Comparison of ENCODE assay signal across 23 cellular contexts in genomic region chr3:13667330-13667729, GRCh38.
"Had no signal": no experiment of that assay in that cellular context is flagged by ENCODE, and none has a peak within 500 bp of the region (broad histone marks: within the 10 kb centered on the region; RNA-seq: fewer than 3 reads in every experiment).

No MANE protein-coding gene starts in this region.

- H3K4me1 Mint-ChIP-seq: activated naive CD4-positive, alpha-beta T cell treated with anti-CD3 and anti-CD28 coated beads, Interleukin-2, amount 50 U/mL, for 24 hours had no signal

- H3K9me3 Mint-ChIP-seq: activated naive CD4-positive, alpha-beta T cell treated with anti-CD3 and anti-CD28 coated beads, Interleukin-2, amount 50 U/mL, for 24 hours; activated T-helper 1 cell treated with anti-CD3 and anti-CD28 coated beads, Interleukin-12 subunit alpha, Interleukin-12 subunit beta, Interleukin-2, Interleukin-4 antibody, amounts not matched to agents 30 ng/mL and 10 ng/mL and 1 ng/mL, durations not matched to agents 14 hours and 24 hours and 36 hours; natural killer cell treated with Interleukin-12 subunit alpha and Interleukin-12 subunit beta and Interleukin-15 and Interleukin-18, amount 100 ng/mL, for 72 hours; T-helper 2 cell treated with Interferon-gamma antibody and Interleukin-4, amounts not matched to agents 5 μg/mL and 100 μg/mL, for 36 hours had no signal

- DNase-seq: activated CD4-positive, alpha-beta T cell treated with anti-CD3 and anti-CD28 coated beads for 1 hour; activated CD4-positive, alpha-beta T cell treated with anti-CD3 and anti-CD28 coated beads, Interleukin-2, amount 50 U/mL, for 1 hour; activated CD8-positive, alpha-beta T cell treated with anti-CD3 and anti-CD28 coated beads, Interleukin-2, amount 10 ng/mL, durations not matched to agents 7 days and 5 days; activated gamma-delta T cell treated with Interleukin-2 at 50 U/mL for 16 hours; anterior cingulate cortex; body of pancreas; erythroblast; foreskin fibroblast; kidney glomerular epithelial cell; left ventricle myocardium inferior; psoas muscle; right cardiac atrium; stimulated activated CD4-positive, alpha-beta T cell treated with anti-CD3 and anti-CD28 coated beads, Interleukin-12 subunit alpha, Interleukin-12 subunit beta, amount 100 ng/mL, for 4 hours; stomach; WERI-Rb-1 had no signal

- H3K36me3 Mint-ChIP-seq: activated naive CD4-positive, alpha-beta T cell treated with anti-CD3 and anti-CD28 coated beads, Interleukin-2, amount 50 U/mL, for 24 hours; natural killer cell treated with Interleukin-12 subunit alpha and Interleukin-12 subunit beta and Interleukin-15 and Interleukin-18, amount 100 ng/mL, for 72 hours had no signal

- H3K4me3 ChIP-seq: body of pancreas, left ventricle myocardium inferior, pancreas, psoas muscle, stomach, suprapubic skin, tibial nerve had no signal

- ATAC-seq: activated CD8-positive, alpha-beta T cell treated with anti-CD3 and anti-CD28 coated beads, Interleukin-2, amount 10 ng/mL, durations not matched to agents 7 days and 5 days; body of pancreas; natural killer cell treated with Interleukin-12 subunit alpha and Interleukin-12 subunit beta and Interleukin-15 and Interleukin-18, amount 100 ng/mL, for 72 hours; pancreas; psoas muscle; right cardiac atrium had no signal

- H3K36me3 ChIP-seq: left ventricle myocardium inferior, neutrophil, pancreas, stomach, suprapubic skin, tibial nerve, WERI-Rb-1 had no signal

- H3K27ac ChIP-seq: body of pancreas, left ventricle myocardium inferior, neutrophil, pancreas, psoas muscle, stomach, suprapubic skin, tibial nerve, WERI-Rb-1 had no signal

- H3K9me3 ChIP-seq: body of pancreas, left ventricle myocardium inferior, neutrophil, pancreas, psoas muscle, stomach, suprapubic skin, tibial nerve had no signal

- H3K4me3 Mint-ChIP-seq: activated CD8-positive, alpha-beta T cell treated with anti-CD3 and anti-CD28 coated beads, Interleukin-2, amount 10 ng/mL, durations not matched to agents 7 days and 5 days; activated naive CD4-positive, alpha-beta T cell treated with anti-CD3 and anti-CD28 coated beads, Interleukin-2, amount 50 U/mL, for 24 hours; activated T-helper 1 cell treated with anti-CD3 and anti-CD28 coated beads, Interleukin-12 subunit alpha, Interleukin-12 subunit beta, Interleukin-2, Interleukin-4 antibody, amounts not matched to agents 30 ng/mL and 10 ng/mL and 1 ng/mL, durations not matched to agents 14 hours and 24 hours and 36 hours; natural killer cell treated with Interleukin-12 subunit alpha and Interleukin-12 subunit beta and Interleukin-15 and Interleukin-18, amount 100 ng/mL, for 72 hours; T-helper 2 cell treated with Interferon-gamma antibody and Interleukin-4, amounts not matched to agents 5 μg/mL and 100 μg/mL, for 36 hours had no signal

- H3K4me1 ChIP-seq: left ventricle myocardium inferior, pancreas, psoas muscle, stomach, suprapubic skin, tibial nerve had no signal

- H3K27me3 ChIP-seq: neutrophil, pancreas had no signal

- H3K27ac Mint-ChIP-seq: activated CD8-positive, alpha-beta T cell treated with anti-CD3 and anti-CD28 coated beads, Interleukin-2, amount 10 ng/mL, durations not matched to agents 7 days and 5 days; activated naive CD4-positive, alpha-beta T cell treated with anti-CD3 and anti-CD28 coated beads, Interleukin-2, amount 50 U/mL, for 24 hours; activated T-helper 1 cell treated with anti-CD3 and anti-CD28 coated beads, Interleukin-12 subunit alpha, Interleukin-12 subunit beta, Interleukin-2, Interleukin-4 antibody, amounts not matched to agents 30 ng/mL and 10 ng/mL and 1 ng/mL, durations not matched to agents 14 hours and 24 hours and 36 hours; natural killer cell treated with Interleukin-12 subunit alpha and Interleukin-12 subunit beta and Interleukin-15 and Interleukin-18, amount 100 ng/mL, for 72 hours; T-helper 2 cell treated with Interferon-gamma antibody and Interleukin-4, amounts not matched to agents 5 μg/mL and 100 μg/mL, for 36 hours had no signal
